In the genomic region with DNA sequence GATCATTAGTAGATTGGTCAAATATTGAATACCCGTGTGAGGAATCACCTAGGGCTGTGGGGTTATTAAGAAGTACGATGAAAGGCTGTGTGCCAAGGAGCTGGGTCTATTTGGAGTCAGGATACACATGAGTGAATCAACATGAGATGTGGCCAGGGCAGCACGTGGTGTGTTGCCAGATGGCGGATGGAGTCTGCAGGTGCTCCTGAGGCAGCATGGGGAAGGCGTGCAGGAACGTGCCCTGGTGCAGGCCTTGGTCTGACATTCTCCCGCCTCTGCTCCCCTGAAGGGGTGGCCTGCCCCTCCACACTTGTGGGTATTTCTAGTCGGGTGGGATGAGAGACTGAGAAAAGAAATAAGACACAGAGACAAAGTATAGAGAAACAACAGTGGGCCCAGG, we compare ENCODE assay signal across 24 cellular contexts. TPM values are rescaled to one million over a fixed set of nuclear protein-coding genes. Genes with fewer than 3 reads are reported as not detected.
DNase-seq lines count a peak whose midpoint lies in the region; ATAC-seq and TF ChIP-seq lines count a peak whose summit lies in the region.
"Had no signal": no experiment of that assay in that cellular context is flagged by ENCODE, and none has a peak within 500 bp of the region (broad histone marks: within the 10 kb centered on the region; RNA-seq: fewer than 3 reads in every experiment).

No MANE protein-coding gene starts in this region.

- DNase-seq in activated T-cell treated with anti-CD3 and anti-CD28 coated beads, Interleukin-2, amount 50 U/mL, for 72 hours, result no peak
- no peak for DNase-seq in activated T-cell treated with anti-CD3 and anti-CD28 coated beads, Interleukin-2, amount 50 U/mL, for 4 hours
- DNase-seq in H9 (no peak), WTC11 (ENCODE audit: low spot score) (no peak), mesothelial cell of epicardium (ENCODE audit: low spot score in 2 of 2, unreplicated experiment in 2 of 2) (no peak), HEK293T (ENCODE audit: extremely low spot score) (no peak), thyroid gland (no peak)
- DNase-seq: activated CD4-positive, alpha-beta T cell treated with anti-CD3 and anti-CD28 coated beads for 4 hours; activated CD8-positive, alpha-beta memory T cell treated with anti-CD3 and anti-CD28 coated beads for 24 hours; CD4-positive, alpha-beta T cell; GOT3; islet precursor cell; left ventricle myocardium inferior; NCI-H2029; NCI-H345; NCI-H748 treated with DMSO at 0.1 percent for 48 hours; occipital lobe; T-helper 2 cell; transverse colon had no signal

- H3K18ac ChIP-seq in H9 (ENCODE audit: insufficient read length, low read depth, low read length), result no peak overlapping the region

- H3K36me3 Mint-ChIP-seq in activated T-cell treated with anti-CD3 and anti-CD28 coated beads, Interleukin-2, amount 50 U/mL, for 72 hours (ENCODE audit: insufficient read depth in 2 of 2), result peaks cover 13 to 26% of the 10 kb centered on the region in 2 donors
- peaks cover 60% of the 10 kb centered on the region for H3K36me3 Mint-ChIP-seq in activated T-cell treated with anti-CD3 and anti-CD28 coated beads, Interleukin-2, amount 50 U/mL, for 4 hours (ENCODE audit: insufficient read depth)
- H3K36me3 Mint-ChIP-seq in H9 (ENCODE audit: insufficient read depth in 1 of 3, low read depth in 3 of 3), result peaks cover 74 to 91% (median 90%) of the 10 kb centered on the region in 3 experiments
- H3K36me3 Mint-ChIP-seq in WTC11, result peaks cover 80% of the 10 kb centered on the region
- H3K36me3 Mint-ChIP-seq in mesothelial cell of epicardium, result peaks cover 58% of the 10 kb centered on the region

- no CpG with 5 or more reads among the region's 8 CpGs for WGBS in H9 (ENCODE audit: extremely low coverage, insufficient read length, low lambda C conversion rate)
- WGBS in thyroid gland, 2 donors, result 89 to 90% methylated on average over 8 of the region's 8 CpGs

- H2AFZ ChIP-seq in H9 (ENCODE audit: low read length), result no peak overlapping the region

- no peak overlapping the region for H3K14ac ChIP-seq in H9 (ENCODE audit: insufficient read depth, low read length)

- no peak overlapping the region for H2BK20ac ChIP-seq in H9 (ENCODE audit: low read depth, low read length, poor library complexity, severe bottlenecking)

- H3K27me3 Mint-ChIP-seq in activated T-cell treated with anti-CD3 and anti-CD28 coated beads, Interleukin-2, amount 50 U/mL, for 72 hours (ENCODE audit: low read depth), result no peaks in the 10 kb centered on the region
- H3K27me3 Mint-ChIP-seq in activated T-cell treated with anti-CD3 and anti-CD28 coated beads, Interleukin-2, amount 50 U/mL, for 4 hours (ENCODE audit: low read depth), result no peaks in the 10 kb centered on the region
- H3K27me3 Mint-ChIP-seq in H9 (ENCODE audit: low read depth) (no peaks in the 10 kb centered on the region), WTC11 (ENCODE audit: low read depth) (no peaks in the 10 kb centered on the region), mesothelial cell of epicardium (ENCODE audit: low read depth) (no peaks in the 10 kb centered on the region)
- H3K27me3 Mint-ChIP-seq: activated naive CD4-positive, alpha-beta T cell treated with anti-CD3 and anti-CD28 coated beads, Interleukin-2, amount 50 U/mL, for 24 hours; CD4-positive, alpha-beta T cell; central memory CD8-positive, alpha-beta T cell; dendritic cell treated with granulocyte-macrophage colony-stimulating factor and Interleukin-4, amounts not matched to agents 40 ng/mL and 50 ng/mL, for 4 days had no signal

- H3K4me3 ChIP-seq in thyroid gland (replicated peaks in 1 of 3), result no peak overlapping the region
- H3K4me3 ChIP-seq: left ventricle myocardium inferior, SK-N-MC, transverse colon had no signal

- no peak for TF ChIP-seq POLR2A in thyroid gland (IDR thresholded peaks at IDR 0.05)

- POLR2A ChIA-PET in WTC11 (lab: Charles Lee) (no interaction called here), HEK293T (lab: Yijun Ruan, JAX) (no interaction called here)

- H3K4me1 ChIP-seq in H9 (ENCODE audit: insufficient read depth, low read length), result no peaks in the 10 kb centered on the region
- H3K4me1 ChIP-seq in thyroid gland, result no peaks in the 10 kb centered on the region
- H3K4me1 ChIP-seq: left ventricle myocardium inferior had no signal

- no peak for ATAC-seq in activated T-cell treated with anti-CD3 and anti-CD28 coated beads, Interleukin-2, amount 50 U/mL, for 72 hours (replicated peaks in 1 of 2)
- ATAC-seq in activated T-cell treated with anti-CD3 and anti-CD28 coated beads, Interleukin-2, amount 50 U/mL, for 4 hours, result no peak
- ATAC-seq in WTC11 (no peak), GM21619 (IDR thresholded peaks at IDR 0.05; ENCODE audit: unreplicated experiment) (no peak)

- no peaks in the 10 kb centered on the region for H3K79me1 ChIP-seq in H9 (ENCODE audit: insufficient read depth, low read depth, low read length, poor library complexity, severe bottlenecking)

- H3K56ac ChIP-seq in H9 (ENCODE audit: insufficient read length, low read depth, low read length), result no peak overlapping the region

- H3K9ac ChIP-seq in H9 (ENCODE audit: extremely low read depth, insufficient read length, low read length), result no peak overlapping the region

- H3K27ac Mint-ChIP-seq in activated T-cell treated with anti-CD3 and anti-CD28 coated beads, Interleukin-2, amount 50 U/mL, for 72 hours, result peak overlapping the region; percentile 32
- H3K27ac Mint-ChIP-seq in H9, result peak overlapping the region; percentile 11 to 91 (median 59); a peak in 4 of 7 replicates
- 0 out of 2 replicates have a peak overlapping the region, but pooled peaks have one; percentile 28 for H3K27ac Mint-ChIP-seq in WTC11
- H3K27ac Mint-ChIP-seq in mesothelial cell of epicardium, result peak overlapping the region; percentile 23
- H3K27ac Mint-ChIP-seq: activated naive CD4-positive, alpha-beta T cell treated with anti-CD3 and anti-CD28 coated beads, Interleukin-2, amount 50 U/mL, for 24 hours; CD4-positive, alpha-beta T cell; dendritic cell treated with granulocyte-macrophage colony-stimulating factor and Interleukin-4, amounts not matched to agents 40 ng/mL and 50 ng/mL, for 4 days had no signal

- H4K20me1 ChIP-seq in H9 (ENCODE audit: control insufficient read depth, insufficient read depth, insufficient read length), result no peaks in the 10 kb centered on the region

- H3K23ac ChIP-seq in H9 (ENCODE audit: insufficient read length, low read depth, low read length), result no peak overlapping the region

- no peak overlapping the region for H2BK12ac ChIP-seq in H9 (ENCODE audit: insufficient read length, low read depth, low read length)

- H3K9me3 ChIP-seq in H9 (ENCODE audit: control insufficient read depth, low read depth, low read length), result peaks cover 9% of the 10 kb centered on the region
- no peaks in the 10 kb centered on the region for H3K9me3 ChIP-seq in thyroid gland
- H3K9me3 ChIP-seq: left ventricle myocardium inferior, transverse colon had no signal

- no peak overlapping the region for H4K8ac ChIP-seq in H9 (replicated peaks; ENCODE audit: insufficient read length, low read depth, low read length)

- H4K91ac ChIP-seq in H9 (ENCODE audit: insufficient read length, low read depth, low read length), result no peak overlapping the region

- H2BK15ac ChIP-seq in H9 (ENCODE audit: low read depth, low read length), result no peak overlapping the region

- no peak overlapping the region for H4K5ac ChIP-seq in H9 (ENCODE audit: insufficient read length, low read depth, low read length)

- H3K4me2 ChIP-seq in H9 (ENCODE audit: insufficient read depth, insufficient read length, low read length), result no peak overlapping the region

- H2BK120ac ChIP-seq in H9 (ENCODE audit: low read depth, low read length, poor library complexity, severe bottlenecking), result no peak overlapping the region

- H3K4me3 Mint-ChIP-seq in activated T-cell treated with anti-CD3 and anti-CD28 coated beads, Interleukin-2, amount 50 U/mL, for 72 hours, result no peak overlapping the region
- no peak overlapping the region for H3K4me3 Mint-ChIP-seq in activated T-cell treated with anti-CD3 and anti-CD28 coated beads, Interleukin-2, amount 50 U/mL, for 4 hours
- H3K4me3 Mint-ChIP-seq in H9 (no peak overlapping the region), WTC11 (no peak overlapping the region), mesothelial cell of epicardium (no peak overlapping the region)
- H3K4me3 Mint-ChIP-seq: activated naive CD4-positive, alpha-beta T cell treated with anti-CD3 and anti-CD28 coated beads, Interleukin-2, amount 50 U/mL, for 24 hours; CD4-positive, alpha-beta T cell; central memory CD8-positive, alpha-beta T cell; dendritic cell treated with granulocyte-macrophage colony-stimulating factor and Interleukin-4, amounts not matched to agents 40 ng/mL and 50 ng/mL, for 4 days had no signal

- no peaks in the 10 kb centered on the region for H3K9me3 Mint-ChIP-seq in activated T-cell treated with anti-CD3 and anti-CD28 coated beads, Interleukin-2, amount 50 U/mL, for 72 hours
- H3K9me3 Mint-ChIP-seq in activated T-cell treated with anti-CD3 and anti-CD28 coated beads, Interleukin-2, amount 50 U/mL, for 4 hours, result no peaks in the 10 kb centered on the region
- H3K9me3 Mint-ChIP-seq in H9 (peaks cover 5 to 8% of the 10 kb centered on the region in 2 experiments), WTC11 (peaks cover 21% of the 10 kb centered on the region), mesothelial cell of epicardium (peaks cover 6% of the 10 kb centered on the region)
- H3K9me3 Mint-ChIP-seq: activated naive CD4-positive, alpha-beta T cell treated with anti-CD3 and anti-CD28 coated beads, Interleukin-2, amount 50 U/mL, for 24 hours; CD4-positive, alpha-beta T cell; central memory CD8-positive, alpha-beta T cell; dendritic cell treated with granulocyte-macrophage colony-stimulating factor and Interleukin-4, amounts not matched to agents 40 ng/mL and 50 ng/mL, for 4 days had no signal

- intact Hi-C loops in thyroid gland (cut with DNase I), result no loop called here

- H2AK5ac ChIP-seq in H9 (ENCODE audit: insufficient read length, low read length), result no peak overlapping the region

- H3K36me3 ChIP-seq in thyroid gland, result peaks cover 72 to 92% of the 10 kb centered on the region in 2 donors

- H3K4me1 Mint-ChIP-seq in activated T-cell treated with anti-CD3 and anti-CD28 coated beads, Interleukin-2, amount 50 U/mL, for 72 hours (ENCODE audit: low read depth), result no peaks in the 10 kb centered on the region
- peaks cover 5% of the 10 kb centered on the region for H3K4me1 Mint-ChIP-seq in activated T-cell treated with anti-CD3 and anti-CD28 coated beads, Interleukin-2, amount 50 U/mL, for 4 hours (ENCODE audit: low read depth)
- H3K4me1 Mint-ChIP-seq in H9 (peaks cover 2 to 3% of the 10 kb centered on the region in 2 experiments; a peak in 2 of 4 replicates), WTC11 (no peaks in the 10 kb centered on the region), mesothelial cell of epicardium (no peaks in the 10 kb centered on the region)

- H2BK5ac ChIP-seq in H9 (ENCODE audit: insufficient read length, low read length), result no peak overlapping the region

- no peaks in the 10 kb centered on the region for H3K79me2 ChIP-seq in H9 (ENCODE audit: insufficient read depth, low read length)

- TF ChIP-seq CTCF in H9 (conservative IDR thresholded peaks at IDR 0.05), result no peak
- no peak for TF ChIP-seq CTCF in WTC11 (IDR thresholded peaks at IDR 0.05)
- TF ChIP-seq CTCF in mesothelial cell of epicardium (IDR thresholded peaks at IDR 0.05; ENCODE audit: unreplicated experiment), result no peak
- no peak for TF ChIP-seq CTCF in thyroid gland (IDR thresholded peaks at IDR 0.05)

- no peak overlapping the region for H3K27ac ChIP-seq in H9 (ENCODE audit: insufficient read length, low read depth, low read length)
- no peak overlapping the region for H3K27ac ChIP-seq in thyroid gland
- H3K27ac ChIP-seq: left ventricle myocardium inferior, SK-N-MC, transverse colon had no signal

- H3K23me2 ChIP-seq in H9 (ENCODE audit: insufficient read length, low read depth, low read length, poor library complexity, severe bottlenecking), result no peaks in the 10 kb centered on the region

- CTCF ChIA-PET in WTC11 (lab: Charles Lee), result no interaction called here
- CTCF ChIA-PET in HEK293T (lab: Yijun Ruan, JAX), result no interaction called here

- H3K27me3 ChIP-seq in H9 (ENCODE audit: insufficient read depth, low read length) (no peaks in the 10 kb centered on the region), thyroid gland (no peaks in the 10 kb centered on the region)
- H3K27me3 ChIP-seq: transverse colon had no signal

- H3K4ac ChIP-seq in H9 (ENCODE audit: low read depth, low read length), result no peak overlapping the region

- no peak overlapping the region for H3T11ph ChIP-seq in H9 (ENCODE audit: low read length)

RNA-seq across cellular contexts. Expression of a gene that starts 39.0 kb away (rescaled TPM):
- 1 to 10 TPM; 1.5 to 2.4 TPM for total RNA-seq in activated T-cell treated with anti-CD3 and anti-CD28 coated beads, Interleukin-2, amount 50 U/mL, for 72 hours
- total RNA-seq in activated T-cell treated with anti-CD3 and anti-CD28 coated beads, Interleukin-2, amount 50 U/mL, for 4 hours, result 1 to 10 TPM; 1.7 to 7.0 (median 4.3) TPM
- total RNA-seq in H9 (2021) (0.39 and 0.50 TPM in 2 replicates), WTC11 (2021) (0.41 to 1.2 TPM (median 0.78 TPM) in 3 replicates), mesothelial cell of epicardium (1.8 to 2.4 TPM (median 2.0 TPM) in 3 replicates), thyroid gland (1 to 10 TPM; 2.0 to 4.8 (median 3.7) TPM)
